29 cellular contexts compared by ENCODE assay signal in genomic region chr3:28595364-28595763, GRCh38.
"Had no signal": no experiment of that assay in that cellular context is flagged by ENCODE, and none has a peak within 500 bp of the region (broad histone marks: within the 10 kb centered on the region; RNA-seq: fewer than 3 reads in every experiment).

No MANE protein-coding gene starts in this region.

- ATAC-seq: activated CD4-positive, alpha-beta T cell treated with anti-CD3 and anti-CD28 coated beads for 36 hours; activated CD8-positive, alpha-beta memory T cell treated with anti-CD3 and anti-CD28 coated beads, Interleukin-2, amount 10 ng/mL, durations not matched to agents 7 days and 5 days; activated CD8-positive, alpha-beta T cell treated with anti-CD3 and anti-CD28 coated beads, Interleukin-2, amount 10 ng/mL, durations not matched to agents 7 days and 5 days; activated naive CD4-positive, alpha-beta T cell treated with anti-CD3 and anti-CD28 coated beads, Interleukin-2, amount 50 U/mL, for 72 hours; foreskin keratinocyte; heart right ventricle; pancreas; sciatic nerve; stimulated activated effector memory CD8-positive, alpha-beta T cell treated with anti-CD3 and anti-CD28 coated beads, Interleukin-12 subunit alpha, Interleukin-12 subunit beta, amount 100 ng/mL, for 72 hours had no signal

- H3K27ac Mint-ChIP-seq: activated CD4-positive, alpha-beta T cell treated with anti-CD3 and anti-CD28 coated beads for 36 hours; activated CD8-positive, alpha-beta memory T cell treated with anti-CD3 and anti-CD28 coated beads, Interleukin-2, amount 10 ng/mL, durations not matched to agents 7 days and 5 days; activated CD8-positive, alpha-beta T cell treated with anti-CD3 and anti-CD28 coated beads, Interleukin-2, amount 10 ng/mL, durations not matched to agents 7 days and 5 days; activated naive CD4-positive, alpha-beta T cell treated with anti-CD3 and anti-CD28 coated beads, Interleukin-2, amount 50 U/mL, for 72 hours; activated T-helper 2 cell treated with anti-CD3 and anti-CD28 coated beads, Interferon-gamma antibody, Interleukin-2, Interleukin-4, amounts not matched to agents 10 μg/mL and 5 μg/mL and 100 μg/mL, durations not matched to agents 14 hours and 24 hours and 36 hours; dendritic cell treated with granulocyte-macrophage colony-stimulating factor and Interleukin-4, amounts not matched to agents 40 ng/mL and 50 ng/mL, for 4 days; endodermal cell; naive B cell; stimulated activated effector memory CD8-positive, alpha-beta T cell treated with anti-CD3 and anti-CD28 coated beads, Interleukin-12 subunit alpha, Interleukin-12 subunit beta, amount 100 ng/mL, for 72 hours; stimulated activated naive CD8-positive, alpha-beta T cell treated with anti-CD3 and anti-CD28 coated beads, Interleukin-15, Interleukin-2, amounts not matched to agents 100 ng/mL and 50 ng/mL, for 24 hours had no signal

- H3K27me3 Mint-ChIP-seq: activated CD8-positive, alpha-beta memory T cell treated with anti-CD3 and anti-CD28 coated beads, Interleukin-2, amount 10 ng/mL, durations not matched to agents 7 days and 5 days; dendritic cell treated with granulocyte-macrophage colony-stimulating factor and Interleukin-4, amounts not matched to agents 40 ng/mL and 50 ng/mL, for 4 days; naive B cell; stimulated activated naive CD8-positive, alpha-beta T cell treated with anti-CD3 and anti-CD28 coated beads, Interleukin-15, Interleukin-2, amounts not matched to agents 100 ng/mL and 50 ng/mL, for 24 hours had no signal

- DNase-seq: activated CD4-positive, alpha-beta T cell treated with anti-CD3 and anti-CD28 coated beads for 36 hours; activated CD4-positive, CD25-positive, alpha-beta regulatory T cell; activated CD8-positive, alpha-beta memory T cell treated with anti-CD3 and anti-CD28 coated beads, Interleukin-2, amount 10 ng/mL, durations not matched to agents 7 days and 5 days; activated CD8-positive, alpha-beta T cell treated with anti-CD3 and anti-CD28 coated beads, Interleukin-2, amount 10 ng/mL, durations not matched to agents 7 days and 5 days; activated T-cell treated with anti-CD3 and anti-CD28 coated beads, Interleukin-2, amount 50 U/mL, for 48 hours; central memory CD4-positive, alpha-beta T cell; endodermal cell; foreskin keratinocyte; heart right ventricle; left ventricle myocardium inferior; naive B cell; nucleus accumbens; pancreas; retina; small intestine; stimulated activated CD4-positive, alpha-beta T cell treated with anti-CD3 and anti-CD28 coated beads, Interleukin-4, amount 100 ng/mL, for 24 hours; trophoblast cell; uterus had no signal

- H3K4me3 ChIP-seq: breast epithelium, esophagus muscularis mucosa, heart right ventricle, left ventricle myocardium inferior, lung, pancreas, prostate gland, thoracic aorta, uterus had no signal

- H3K4me1 Mint-ChIP-seq: activated CD4-positive, alpha-beta T cell treated with anti-CD3 and anti-CD28 coated beads for 36 hours; activated CD8-positive, alpha-beta memory T cell treated with anti-CD3 and anti-CD28 coated beads, Interleukin-2, amount 10 ng/mL, durations not matched to agents 7 days and 5 days; endodermal cell; naive B cell; stimulated activated effector memory CD8-positive, alpha-beta T cell treated with anti-CD3 and anti-CD28 coated beads, Interleukin-12 subunit alpha, Interleukin-12 subunit beta, amount 100 ng/mL, for 72 hours had no signal

- H3K9me3 Mint-ChIP-seq: activated T-helper 2 cell treated with anti-CD3 and anti-CD28 coated beads, Interferon-gamma antibody, Interleukin-2, Interleukin-4, amounts not matched to agents 10 μg/mL and 5 μg/mL and 100 μg/mL, durations not matched to agents 14 hours and 24 hours and 36 hours; endodermal cell; stimulated activated naive CD8-positive, alpha-beta T cell treated with anti-CD3 and anti-CD28 coated beads, Interleukin-15, Interleukin-2, amounts not matched to agents 100 ng/mL and 50 ng/mL, for 24 hours had no signal

- H3K36me3 Mint-ChIP-seq: activated CD8-positive, alpha-beta memory T cell treated with anti-CD3 and anti-CD28 coated beads, Interleukin-2, amount 10 ng/mL, durations not matched to agents 7 days and 5 days; activated naive CD4-positive, alpha-beta T cell treated with anti-CD3 and anti-CD28 coated beads, Interleukin-2, amount 50 U/mL, for 72 hours; naive B cell; stimulated activated effector memory CD8-positive, alpha-beta T cell treated with anti-CD3 and anti-CD28 coated beads, Interleukin-12 subunit alpha, Interleukin-12 subunit beta, amount 100 ng/mL, for 72 hours had no signal

- H3K4me3 Mint-ChIP-seq: activated CD4-positive, alpha-beta T cell treated with anti-CD3 and anti-CD28 coated beads for 36 hours; activated CD8-positive, alpha-beta memory T cell treated with anti-CD3 and anti-CD28 coated beads, Interleukin-2, amount 10 ng/mL, durations not matched to agents 7 days and 5 days; activated CD8-positive, alpha-beta T cell treated with anti-CD3 and anti-CD28 coated beads, Interleukin-2, amount 10 ng/mL, durations not matched to agents 7 days and 5 days; dendritic cell treated with granulocyte-macrophage colony-stimulating factor and Interleukin-4, amounts not matched to agents 40 ng/mL and 50 ng/mL, for 4 days; endodermal cell; naive B cell; stimulated activated effector memory CD8-positive, alpha-beta T cell treated with anti-CD3 and anti-CD28 coated beads, Interleukin-12 subunit alpha, Interleukin-12 subunit beta, amount 100 ng/mL, for 72 hours; stimulated activated naive CD8-positive, alpha-beta T cell treated with anti-CD3 and anti-CD28 coated beads, Interleukin-15, Interleukin-2, amounts not matched to agents 100 ng/mL and 50 ng/mL, for 24 hours had no signal
